ENCODE assay signal across 19 cellular contexts in genomic region chr2:232789067-232789466, GRCh38. TPM values are rescaled to one million over a fixed set of nuclear protein-coding genes. Genes with fewer than 3 reads are reported as not detected.
"Had no signal": no experiment of that assay in that cellular context is flagged by ENCODE, and none has a peak within 500 bp of the region (broad histone marks: within the 10 kb centered on the region; RNA-seq: fewer than 3 reads in every experiment).

No MANE protein-coding gene starts in this region.

- FAIRE-seq: keratinocyte had no signal

- H3K4me1 Mint-ChIP-seq: stimulated activated memory B cell treated with anti-CD40 and anti-IgM and Interleukin-4, amounts not matched to agents 10 μg/mL and 1 μg/mL and 100 μg/mL, for 72 hours had no signal

- DNase-seq: activated CD4-positive, alpha-beta T cell treated with anti-CD3 and anti-CD28 coated beads, Interleukin-2, amount 50 U/mL, for 4 hours; activated gamma-delta T cell; activated T-cell treated with anti-CD3 and anti-CD28 coated beads, Interleukin-2, amount 50 U/mL, for 72 hours; brain microvascular endothelial cell; central memory CD4-positive, alpha-beta T cell; cortex of kidney; hippocampal formation; left ventricle myocardium inferior; naive thymus-derived CD4-positive, alpha-beta T cell; stimulated activated CD4-positive, alpha-beta T cell treated with anti-CD3 and anti-CD28 coated beads, Interleukin-4, amount 100 ng/mL, for 4 hours had no signal

- H3K27me3 Mint-ChIP-seq: naive thymus-derived CD4-positive, alpha-beta T cell; stimulated activated memory B cell treated with anti-CD40 and anti-IgM and Interleukin-4, amounts not matched to agents 10 μg/mL and 1 μg/mL and 100 μg/mL, for 72 hours had no signal

- H3K27me3 ChIP-seq: brain microvascular endothelial cell had no signal

- H3K9me3 ChIP-seq: left ventricle myocardium inferior, thoracic aorta had no signal

- H3K4me3 Mint-ChIP-seq: activated T-cell treated with anti-CD3 and anti-CD28 coated beads, Interleukin-2, amount 50 U/mL, for 72 hours; naive thymus-derived CD4-positive, alpha-beta T cell; stimulated activated memory B cell treated with anti-CD40 and anti-IgM and Interleukin-4, amounts not matched to agents 10 μg/mL and 1 μg/mL and 100 μg/mL, for 72 hours had no signal

- H3K27ac ChIP-seq: brain microvascular endothelial cell, left ventricle myocardium inferior, parathyroid adenoma, thoracic aorta had no signal

- H3K9ac ChIP-seq: parathyroid adenoma had no signal

- H3K27ac Mint-ChIP-seq: activated naive CD4-positive, alpha-beta T cell treated with anti-CD3 and anti-CD28 coated beads, Interleukin-2, amount 50 U/mL, for 72 hours; stimulated activated memory B cell treated with anti-CD40 and anti-IgM and Interleukin-4, amounts not matched to agents 10 μg/mL and 1 μg/mL and 100 μg/mL, for 72 hours had no signal

- H3K4me1 ChIP-seq: parathyroid adenoma had no signal

- H3K4me3 ChIP-seq: left ventricle myocardium inferior, thoracic aorta had no signal

- H2AFZ ChIP-seq: parathyroid adenoma had no signal

- H3K9me3 Mint-ChIP-seq: activated naive CD4-positive, alpha-beta T cell treated with anti-CD3 and anti-CD28 coated beads, Interleukin-2, amount 50 U/mL, for 72 hours; activated T-cell treated with anti-CD3 and anti-CD28 coated beads, Interleukin-2, amount 50 U/mL, for 72 hours; naive thymus-derived CD4-positive, alpha-beta T cell; stimulated activated memory B cell treated with anti-CD40 and anti-IgM and Interleukin-4, amounts not matched to agents 10 μg/mL and 1 μg/mL and 100 μg/mL, for 72 hours had no signal

RNA-seq across cellular contexts. Expression of gene KCNJ13, which starts 12.7 kb away (rescaled TPM):
- total RNA-seq: activated CD8-positive, alpha-beta memory T cell treated with anti-CD3 and anti-CD28 coated beads for 36 hours; activated naive CD4-positive, alpha-beta T cell treated with anti-CD3 and anti-CD28 coated beads, Interleukin-2, amount 50 U/mL, for 72 hours; activated T-cell treated with anti-CD3 and anti-CD28 coated beads, Interleukin-2, amount 50 U/mL, for 72 hours; esophagus mucosa; left ventricle myocardium inferior; naive thymus-derived CD4-positive, alpha-beta T cell; sciatic nerve; T-helper 2 cell treated with Interferon-gamma antibody and Interleukin-4, amounts not matched to agents 100 ng/mL and 5 ng/mL, for 36 hours; thoracic aorta had no signal
- polyA plus RNA-seq: keratinocyte had no signal
